ENCODE assay signal across 2 cellular contexts in genomic region chr11:114019046-114019445, GRCh38.
TF ChIP-seq lines count a peak whose summit lies in the region.

No MANE protein-coding gene starts in this region.

TF ChIP-seq in liver, 16 proteins besides CTCF, POLR2A, EP300 and RAD21:
- TF ChIP-seq FOXA2 (IDR thresholded peaks at IDR 0.05) = peak; percentile 10
- TF ChIP-seq YY1 (IDR thresholded peaks at IDR 0.05) = no peak
- no peak for TF ChIP-seq EGR1 (IDR thresholded peaks at IDR 0.05; ENCODE audit: low read depth in 2 of 2)
- no peak for TF ChIP-seq FOXA1 (IDR thresholded peaks at IDR 0.05)
TF ChIP-seq in liver: peak in this region for 1.

TF ChIP-seq in HepG2, 621 proteins besides CTCF, POLR2A, EP300 and RAD21:
- TF ChIP-seq ZFP41 (CRISPR knock-in tag; IDR thresholded peaks at IDR 0.05; ENCODE audit: borderline replicate concordance) (no peak), ESRRA (CRISPR knock-in tag; IDR thresholded peaks at IDR 0.05; ENCODE audit: low read depth) (no peak), TOPORS (CRISPR knock-in tag; IDR thresholded peaks at IDR 0.05) (no peak), SMC3 (IDR thresholded peaks at IDR 0.05; ENCODE audit: low read length) (no peak), ZNF292 (CRISPR knock-in tag; IDR thresholded peaks at IDR 0.05; ENCODE audit: borderline replicate concordance, low read depth) (no peak), ETV6 (CRISPR knock-in tag; conservative IDR thresholded peaks at IDR 0.05) (no peak), ZNF644 (CRISPR knock-in tag; IDR thresholded peaks at IDR 0.05; ENCODE audit: low read depth) (no peak), ZNF205 (CRISPR knock-in tag; IDR thresholded peaks at IDR 0.05) (no peak), FIP1L1 (IDR thresholded peaks at IDR 0.05; ENCODE audit: borderline replicate concordance, insufficient read depth, low read depth, low read length) (no peak)
